Comparison of ENCODE assay signal across 8 cellular contexts in the genomic region with DNA sequence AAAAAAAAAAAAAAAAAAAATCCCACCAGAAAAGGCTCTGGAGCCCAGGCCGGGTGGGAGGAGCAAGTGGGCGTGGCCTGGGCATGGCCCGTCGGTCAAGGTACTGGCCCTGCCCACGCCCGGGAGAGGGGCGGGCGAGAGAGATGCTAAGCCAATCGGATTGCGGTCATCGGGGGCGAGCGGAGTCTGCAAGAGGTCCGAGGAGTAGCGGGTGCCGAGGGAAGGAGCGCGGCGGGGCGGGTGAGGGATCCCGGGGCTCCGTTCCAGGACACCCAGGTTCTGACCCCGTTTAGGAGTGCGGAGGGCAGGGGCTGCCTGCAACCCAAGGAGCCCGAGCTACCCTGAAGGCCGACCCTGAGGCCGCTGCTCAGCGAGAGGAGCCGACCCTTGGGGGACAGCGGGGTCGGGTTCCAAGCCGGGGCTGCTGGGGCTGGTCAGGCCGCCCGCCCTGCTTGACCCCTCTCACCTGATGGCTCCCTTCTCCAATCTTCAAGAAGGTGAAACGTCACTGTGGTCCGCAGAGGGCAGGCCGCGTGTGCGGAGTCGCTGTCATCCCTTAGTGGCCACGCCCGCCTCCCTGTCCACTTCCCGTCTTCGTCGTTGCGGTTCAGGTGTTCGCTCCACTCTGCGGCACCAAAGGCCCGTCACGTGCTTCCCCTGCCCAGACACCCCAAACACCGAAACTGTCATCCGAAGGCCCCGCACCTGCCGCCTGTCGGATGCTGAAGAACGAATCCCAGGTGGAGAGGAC.
DNase-seq lines count a peak whose midpoint lies in the region; ATAC-seq, FAIRE-seq and TF ChIP-seq lines count a peak whose summit lies in the region.

No MANE protein-coding gene starts in this region.

- H3K27ac Mint-ChIP-seq in nephron progenitor cell: no peak overlapping the region
- H3K27ac Mint-ChIP-seq in stimulated activated naive B cell treated with anti-CD40 and anti-IgM and Interleukin-4, amounts not matched to agents 10 μg/mL and 1 μg/mL and 100 μg/mL, for 72 hours: peak overlapping the region; percentile 89

- ATAC-seq in stimulated activated naive B cell treated with anti-CD40 and anti-IgM and Interleukin-4, amounts not matched to agents 10 μg/mL and 1 μg/mL and 100 μg/mL, for 72 hours (replicated peaks): peak; percentile 85 to 89
- no peak for ATAC-seq in HG02884 (IDR thresholded peaks at IDR 0.05; ENCODE audit: unreplicated experiment)

- no peak for TF ChIP-seq CTCF in nephron progenitor cell (IDR thresholded peaks at IDR 0.05)

- H3K36me3 Mint-ChIP-seq in nephron progenitor cell (ENCODE audit: low read depth): no peaks in the 10 kb centered on the region
- H3K36me3 Mint-ChIP-seq in stimulated activated naive B cell treated with anti-CD40 and anti-IgM and Interleukin-4, amounts not matched to agents 10 μg/mL and 1 μg/mL and 100 μg/mL, for 72 hours: peaks cover 0 to 4% of the 10 kb centered on the region in 2 donors

- H3K4me3 Mint-ChIP-seq in nephron progenitor cell: peak overlapping the region; percentile 81
- H3K4me3 Mint-ChIP-seq in stimulated activated naive B cell treated with anti-CD40 and anti-IgM and Interleukin-4, amounts not matched to agents 10 μg/mL and 1 μg/mL and 100 μg/mL, for 72 hours: peak overlapping the region; percentile 85 to 88

- no peak for FAIRE-seq in H54 (lab: Jason Lieb, UNC)

- TF ChIP-seq POLR2A in H54 (IDR thresholded peaks at IDR 0.05; ENCODE audit: low read depth, low read length): 0 out of 2 replicates have a peak, but pooled peaks have one; percentile 11

- no peaks in the 10 kb centered on the region for H3K4me1 Mint-ChIP-seq in nephron progenitor cell
- H3K4me1 Mint-ChIP-seq in stimulated activated naive B cell treated with anti-CD40 and anti-IgM and Interleukin-4, amounts not matched to agents 10 μg/mL and 1 μg/mL and 100 μg/mL, for 72 hours: peaks cover 8 to 23% of the 10 kb centered on the region in 2 donors

- no peaks in the 10 kb centered on the region for H3K9me3 Mint-ChIP-seq in nephron progenitor cell
- peaks cover 0 to 2% of the 10 kb centered on the region in 2 donors for H3K9me3 Mint-ChIP-seq in stimulated activated naive B cell treated with anti-CD40 and anti-IgM and Interleukin-4, amounts not matched to agents 10 μg/mL and 1 μg/mL and 100 μg/mL, for 72 hours

- peaks cover 66% of the 10 kb centered on the region for H3K27me3 Mint-ChIP-seq in nephron progenitor cell (ENCODE audit: low read depth, poor library complexity)
- peaks cover 5 to 6% of the 10 kb centered on the region in 2 donors for H3K27me3 Mint-ChIP-seq in stimulated activated naive B cell treated with anti-CD40 and anti-IgM and Interleukin-4, amounts not matched to agents 10 μg/mL and 1 μg/mL and 100 μg/mL, for 72 hours

- DNase-seq in AG20443 (ENCODE audit: low spot score) (peak; percentile 98), H54 (ENCODE audit: insufficient read length, low spot score) (no peak), NOMO-1 (lab: John Stamatoyannopoulos, UW; ENCODE audit: unreplicated experiment in 2 of 2) (peak; percentile 66 to 75), fibroblast of the conjunctiva (ENCODE audit: low read depth) (peak; percentile 72), nephron progenitor cell (peak; percentile 97)
- peak; percentile 70 to 72 for DNase-seq in activated T-helper 1 cell treated with anti-CD3 and anti-CD28 coated beads, Interleukin-2, amount 50 U/mL, for 16 hours (ENCODE audit: low read depth in 1 of 2, low spot score in 1 of 2)
- DNase-seq in stimulated activated naive B cell treated with anti-CD40 and anti-IgM and Interleukin-4, amounts not matched to agents 10 μg/mL and 1 μg/mL and 100 μg/mL, for 72 hours: peak; percentile 67
